8 cellular contexts compared by ENCODE assay signal in genomic region chr15:65516997-65517865, GRCh38. TPM values are rescaled to one million over a fixed set of nuclear protein-coding genes. Genes with fewer than 3 reads are reported as not detected.
A peak's percentile ranks its signal among the peaks of the same experiment; 100 is the strongest.
DNase-seq lines count a peak whose midpoint lies in the region; FAIRE-seq and TF ChIP-seq lines count a peak whose summit lies in the region.

Gene DPP8, minus strand, starts transcription at chr15:65517689. Its CDS starts 5,136 bp downstream, at chr15:65512553.

- H3K9ac ChIP-seq in H9 (ENCODE audit: extremely low read depth, insufficient read length, low read length) (peak within 1 kb of the TSS; percentile 83), neural progenitor cell (peak within 1 kb of the TSS; percentile 88), subcutaneous abdominal adipose tissue (ENCODE audit: low read length in 5 of 5) (peak within 1 kb of the TSS; percentile 98 to 100 (median 100))

- peaks cover 8% of the 10 kb centered on the region for H3K23me2 ChIP-seq in H9 (ENCODE audit: insufficient read length, low read depth, low read length, poor library complexity, severe bottlenecking)

- peak within 1 kb of the TSS; percentile 50 to 95 (median 93) for H3K27ac Mint-ChIP-seq in H9
- peak within 1 kb of the TSS; percentile 86 for H3K27ac Mint-ChIP-seq in neural progenitor cell

- H3K9me3 Mint-ChIP-seq in H9, result peaks cover 0 to 2% of the 10 kb centered on the region in 2 experiments; a peak in 1 of 5 replicates
- no peaks in the 10 kb centered on the region for H3K9me3 Mint-ChIP-seq in neural progenitor cell

- peaks cover 6% of the 10 kb centered on the region for H3K79me1 ChIP-seq in H9 (ENCODE audit: insufficient read depth, low read depth, low read length, poor library complexity, severe bottlenecking)

- H2AFZ ChIP-seq in H9 (ENCODE audit: low read length) (peak within 1 kb of the TSS; percentile 99), neural progenitor cell (replicated peaks) (peak within 1 kb of the TSS; percentile 85)

- peaks cover 35% of the 10 kb centered on the region for H3F3A ChIP-seq in neural progenitor cell (ENCODE audit: low read depth)

- H3K36me3 ChIP-seq in MG63 (peaks cover 16% of the 10 kb centered on the region), neural progenitor cell (peaks cover 6% of the 10 kb centered on the region), subcutaneous abdominal adipose tissue (ENCODE audit: control insufficient read depth in 5 of 5, insufficient read depth in 5 of 5, low read length in 5 of 5) (peaks cover 0 to 4% (median 0%) of the 10 kb centered on the region in 5 donors)

- no peaks in the 10 kb centered on the region for H3K4me1 ChIP-seq in H9 (ENCODE audit: insufficient read depth, low read length)
- H3K4me1 ChIP-seq in neural progenitor cell, result peaks cover 9% of the 10 kb centered on the region
- H3K4me1 ChIP-seq in subcutaneous abdominal adipose tissue (ENCODE audit: control insufficient read depth in 5 of 5, insufficient read depth in 5 of 5, low read length in 5 of 5), result peaks cover 9 to 42% (median 37%) of the 10 kb centered on the region in 5 donors

- H2BK5ac ChIP-seq in H9 (ENCODE audit: insufficient read length, low read length), result no peak within 1 kb of the TSS

- H3K27me3 Mint-ChIP-seq in H9 (ENCODE audit: low read depth) (no peaks in the 10 kb centered on the region), neural progenitor cell (ENCODE audit: insufficient read depth, low read depth) (no peaks in the 10 kb centered on the region)

- H4K5ac ChIP-seq in H9 (ENCODE audit: insufficient read length, low read depth, low read length), result no peak within 1 kb of the TSS

- peak within 1 kb of the TSS; percentile 87 to 89 for H3K4me3 Mint-ChIP-seq in H9
- peak within 1 kb of the TSS; percentile 93 for H3K4me3 Mint-ChIP-seq in neural progenitor cell

- no peak within 1 kb of the TSS for H3K27ac ChIP-seq in H9 (ENCODE audit: insufficient read length, low read depth, low read length)
- peak within 1 kb of the TSS; percentile 85 for H3K27ac ChIP-seq in neural progenitor cell
- H3K27ac ChIP-seq in subcutaneous abdominal adipose tissue (ENCODE audit: low read depth, low read length), result peak within 1 kb of the TSS; percentile 93

- H3K18ac ChIP-seq in H9 (ENCODE audit: insufficient read length, low read depth, low read length), result peak within 1 kb of the TSS; percentile 76

- H4K91ac ChIP-seq in H9 (ENCODE audit: insufficient read length, low read depth, low read length), result no peak within 1 kb of the TSS

- H2AK5ac ChIP-seq in H9 (ENCODE audit: insufficient read length, low read length), result no peak within 1 kb of the TSS

- no peak within 1 kb of the TSS for H2BK12ac ChIP-seq in H9 (ENCODE audit: insufficient read length, low read depth, low read length)

- H4K20me1 ChIP-seq in H9 (ENCODE audit: control insufficient read depth, insufficient read depth, insufficient read length), result no peaks in the 10 kb centered on the region
- H4K20me1 ChIP-seq in neural progenitor cell (ENCODE audit: low read depth), result peaks cover 27% of the 10 kb centered on the region

- no CpG with 5 or more reads among the region's 75 CpGs for WGBS in H9 (ENCODE audit: extremely low coverage, insufficient read length, low lambda C conversion rate)

- no peak within 1 kb of the TSS for H3K4ac ChIP-seq in H9 (ENCODE audit: low read depth, low read length)

- no peak within 1 kb of the TSS for H2BK20ac ChIP-seq in H9 (ENCODE audit: low read depth, low read length, poor library complexity, severe bottlenecking)

- H2BK15ac ChIP-seq in H9 (ENCODE audit: low read depth, low read length), result no peak within 1 kb of the TSS

- peak within 1 kb of the TSS; percentile 73; the same call in 1 of the 2 replicates for H3K14ac ChIP-seq in H9 (ENCODE audit: insufficient read depth, low read length)

- peak; percentile 96 for DNase-seq in H9
- peak; percentile 96 for DNase-seq in MG63
- DNase-seq in SIG-M5 (lab: John Stamatoyannopoulos, UW), result peak; percentile 63
- peak; percentile 93 for DNase-seq in activated gamma-delta T cell treated with Interleukin-2 at 50 U/mL for 16 hours
- peak; percentile 93 to 97 for DNase-seq in foreskin fibroblast
- DNase-seq in neural progenitor cell (ENCODE audit: low spot score), result peak; percentile 97

- H3K36me3 Mint-ChIP-seq in H9 (ENCODE audit: insufficient read depth in 1 of 3, low read depth in 3 of 3) (peaks cover 0 to 12% (median 11%) of the 10 kb centered on the region in 3 experiments; a peak in 6 of 7 replicates), neural progenitor cell (no peaks in the 10 kb centered on the region)

- H3K4me2 ChIP-seq in H9 (ENCODE audit: insufficient read depth, insufficient read length, low read length) (peak within 1 kb of the TSS; percentile 96), neural progenitor cell (peak within 1 kb of the TSS; percentile 97)

- no peak within 1 kb of the TSS for H3T11ph ChIP-seq in H9 (ENCODE audit: low read length)

- H3K23ac ChIP-seq in H9 (ENCODE audit: insufficient read length, low read depth, low read length), result no peak within 1 kb of the TSS

- no peak within 1 kb of the TSS for H2BK120ac ChIP-seq in H9 (ENCODE audit: low read depth, low read length, poor library complexity, severe bottlenecking)

- H3K4me1 Mint-ChIP-seq in H9, result peaks cover 8 to 11% of the 10 kb centered on the region in 2 experiments
- H3K4me1 Mint-ChIP-seq in neural progenitor cell, result peaks cover 15% of the 10 kb centered on the region

- H3K4me3 ChIP-seq in MG63, result peak within 1 kb of the TSS; percentile 97
- H3K4me3 ChIP-seq in foreskin fibroblast (ENCODE audit: low read depth in 1 of 2, low read length in 2 of 2), result peak within 1 kb of the TSS; percentile 78 to 91
- peak within 1 kb of the TSS; percentile 92 for H3K4me3 ChIP-seq in neural progenitor cell
- H3K4me3 ChIP-seq in subcutaneous abdominal adipose tissue (ENCODE audit: low read depth in 1 of 5, low read length in 5 of 5), result peak within 1 kb of the TSS; percentile 95 to 100 (median 99)

- H4K8ac ChIP-seq in H9 (replicated peaks; ENCODE audit: insufficient read length, low read depth, low read length), result no peak within 1 kb of the TSS

- FAIRE-seq in G401.6 (lab: Jason Lieb, UNC), result peak; percentile 88

- H3K79me2 ChIP-seq in H9 (ENCODE audit: insufficient read depth, low read length) (peaks cover 6% of the 10 kb centered on the region; the same call in 1 of the 2 replicates), neural progenitor cell (ENCODE audit: low read depth) (peaks cover 41% of the 10 kb centered on the region)

- H3K9me3 ChIP-seq in H9 (ENCODE audit: control insufficient read depth, low read depth, low read length) (no peaks in the 10 kb centered on the region), MG63 (no peaks in the 10 kb centered on the region), neural progenitor cell (ENCODE audit: low read depth) (no peaks in the 10 kb centered on the region), subcutaneous abdominal adipose tissue (ENCODE audit: control insufficient read depth in 5 of 5, low read length in 5 of 5) (no peaks in the 10 kb centered on the region)

- peak; percentile 96 for TF ChIP-seq CTCF in H9 (conservative IDR thresholded peaks at IDR 0.05)
- peak; percentile 96 for TF ChIP-seq CTCF in foreskin fibroblast (IDR thresholded peaks at IDR 0.05; ENCODE audit: low read depth, low read length)
- peak; percentile 90 for TF ChIP-seq CTCF in neural progenitor cell (IDR thresholded peaks at IDR 0.05)

- no peak within 1 kb of the TSS for H3K56ac ChIP-seq in H9 (ENCODE audit: insufficient read length, low read depth, low read length)

- H3K27me3 ChIP-seq in H9 (ENCODE audit: insufficient read depth, low read length) (no peaks in the 10 kb centered on the region), MG63 (no peaks in the 10 kb centered on the region), neural progenitor cell (no peaks in the 10 kb centered on the region), subcutaneous abdominal adipose tissue (ENCODE audit: control insufficient read depth in 5 of 5, insufficient read depth in 4 of 5, low read length in 5 of 5) (no peaks in the 10 kb centered on the region)

RNA-seq across cellular contexts. Expression of gene DPP8, which starts in this region (rescaled TPM):
- 24.5 and 26.6 TPM in 2 replicates for total RNA-seq in H9 (2021)
- total RNA-seq in MG63 (2014; rRNA removed; shearing (Covaris generic); ENCODE audit: low replicate concordance), result 8.0 and 24.2 TPM in 2 replicates
- 25.9 and 39.0 TPM in 2 replicates for total RNA-seq in neural progenitor cell (ENCODE audit: low replicate concordance)
